ENCODE assay signal across 22 cellular contexts in genomic region chr1:53140451-53140850, GRCh38. TPM values are rescaled to one million over a fixed set of nuclear protein-coding genes. Genes with fewer than 3 reads are reported as not detected.
A peak's percentile ranks its signal among the peaks of the same experiment; 100 is the strongest.
DNase-seq lines count a peak whose midpoint lies in the region; ATAC-seq and TF ChIP-seq lines count a peak whose summit lies in the region.
"Had no signal": no experiment of that assay in that cellular context is flagged by ENCODE, and none has a peak within 500 bp of the region (broad histone marks: within the 10 kb centered on the region; RNA-seq: fewer than 3 reads in every experiment).

No MANE protein-coding gene starts in this region.

- no peaks in the 10 kb centered on the region for H3K27me3 ChIP-seq in hepatocyte
- H3K27me3 ChIP-seq in smooth muscle cell (ENCODE audit: low read depth) = no peaks in the 10 kb centered on the region

- H3F3A ChIP-seq in smooth muscle cell (ENCODE audit: low read depth) = peaks cover 11% of the 10 kb centered on the region

- H3K4me3 Mint-ChIP-seq in HFFc6 = no peak overlapping the region
- H3K4me3 Mint-ChIP-seq: B cell; central memory CD8-positive, alpha-beta T cell; effector memory CD8-positive, alpha-beta T cell; T-helper 1 cell treated with Interleukin-12 subunit alpha and Interleukin-12 subunit beta and Interleukin-4 antibody, amounts not matched to agents 30 μg/mL and 1 μg/mL, for 36 hours had no signal

- H3K27ac Mint-ChIP-seq in HFFc6 = peak overlapping the region; percentile 39
- H3K27ac Mint-ChIP-seq: B cell; T-helper 1 cell treated with Interleukin-12 subunit alpha and Interleukin-12 subunit beta and Interleukin-4 antibody, amounts not matched to agents 30 μg/mL and 1 μg/mL, for 36 hours had no signal

- H3K4me2 ChIP-seq in hepatocyte = no peak overlapping the region
- peak overlapping the region; percentile 6 for H3K4me2 ChIP-seq in smooth muscle cell

- H3K9me3 ChIP-seq in hepatocyte (ENCODE audit: low read depth) = peaks cover 6% of the 10 kb centered on the region
- no peaks in the 10 kb centered on the region for H3K9me3 ChIP-seq in smooth muscle cell (replicated peaks; ENCODE audit: low read depth)

- H3K4me1 ChIP-seq in hepatocyte (ENCODE audit: insufficient read depth) (peaks cover 10% of the 10 kb centered on the region), smooth muscle cell (ENCODE audit: low read depth) (peaks cover 11% of the 10 kb centered on the region)

- no peak overlapping the region for H3K9ac ChIP-seq in smooth muscle cell (ENCODE audit: low read depth)

- ATAC-seq in HG03432 (IDR thresholded peaks at IDR 0.05; ENCODE audit: unreplicated experiment) = no peak
- no peak for ATAC-seq in HG03442 (IDR thresholded peaks at IDR 0.05; ENCODE audit: unreplicated experiment)
- ATAC-seq: effector memory CD8-positive, alpha-beta T cell had no signal

- DNase-seq in HFFc6 (no peak), hepatocyte (ENCODE audit: low spot score) (no peak), smooth muscle cell (lab: John Stamatoyannopoulos, UW; ENCODE audit: unreplicated experiment) (no peak), NAMALWA (ENCODE audit: low spot score) (no peak), NCI-H1694 treated with DMSO at 0.1 percent for 48 hours (lab: John Stamatoyannopoulos, UW) (no peak)
- DNase-seq: activated gamma-delta T cell treated with Interleukin-2 at 50 U/mL for 16 hours; effector memory CD8-positive, alpha-beta T cell; KG1; MV-4-11; NCI-H2029 treated with DMSO at 0.1 percent for 48 hours; NCI-H510A; SHP77 treated with DMSO at 0.1 percent for 48 hours had no signal

- H3K36me3 ChIP-seq in hepatocyte (replicated peaks; ENCODE audit: insufficient read depth, low read depth) = no peaks in the 10 kb centered on the region
- no peaks in the 10 kb centered on the region for H3K36me3 ChIP-seq in smooth muscle cell (ENCODE audit: low read depth)

- WGBS in hepatocyte (ENCODE audit: low lambda C conversion rate, missing lambda C conversion rate) = 82% methylated on average over 3 of the region's 3 CpGs
- 92% methylated on average over 3 of the region's 3 CpGs for WGBS in smooth muscle cell (ENCODE audit: low lambda C conversion rate)

- H3K9me3 Mint-ChIP-seq in HFFc6 = peaks cover 15% of the 10 kb centered on the region

- H2AFZ ChIP-seq in hepatocyte (no peak overlapping the region), smooth muscle cell (ENCODE audit: low read depth) (no peak overlapping the region)

- H3K4me3 ChIP-seq in hepatocyte = no peak overlapping the region
- no peak overlapping the region for H3K4me3 ChIP-seq in smooth muscle cell

- H4K20me1 ChIP-seq in hepatocyte (ENCODE audit: insufficient read depth, poor library complexity, severe bottlenecking) = no peaks in the 10 kb centered on the region
- H4K20me1 ChIP-seq in smooth muscle cell (ENCODE audit: low read depth) = no peaks in the 10 kb centered on the region

- TF ChIP-seq CTCF in HFFc6 (IDR thresholded peaks at IDR 0.05) = no peak
- no peak for TF ChIP-seq CTCF in hepatocyte (IDR thresholded peaks at IDR 0.05; ENCODE audit: poor library complexity)
- no peak for TF ChIP-seq CTCF in smooth muscle cell (IDR thresholded peaks at IDR 0.05; ENCODE audit: borderline replicate concordance, insufficient read depth, poor library complexity, severe bottlenecking)

- H3K79me2 ChIP-seq in hepatocyte (no peaks in the 10 kb centered on the region), smooth muscle cell (ENCODE audit: low read depth) (no peaks in the 10 kb centered on the region)

- H3K9me2 ChIP-seq in hepatocyte (replicated peaks; ENCODE audit: insufficient read depth) = no peaks in the 10 kb centered on the region

- peak overlapping the region; percentile 11 for H3K27ac ChIP-seq in angular gyrus (ENCODE audit: low read depth, low read length)
- peak overlapping the region; percentile 32 for H3K27ac ChIP-seq in hepatocyte
- H3K27ac ChIP-seq in smooth muscle cell (ENCODE audit: low read depth) = no peak overlapping the region

- peaks cover 11% of the 10 kb centered on the region for H3K36me3 Mint-ChIP-seq in HFFc6 (ENCODE audit: low read depth)

- peaks cover 29% of the 10 kb centered on the region for H3K4me1 Mint-ChIP-seq in HFFc6 (ENCODE audit: low read depth)
- H3K4me1 Mint-ChIP-seq: B cell had no signal

- no peaks in the 10 kb centered on the region; the same call in none of the 2 replicates for H3K27me3 Mint-ChIP-seq in HFFc6 (ENCODE audit: insufficient read depth)
- H3K27me3 Mint-ChIP-seq: central memory CD8-positive, alpha-beta T cell; effector memory CD8-positive, alpha-beta T cell had no signal

RNA-seq across cellular contexts. Expression of gene SLC1A7, which starts 2.0 kb away (rescaled TPM):
- total RNA-seq in HFFc6 (2021; fragmentation: NEBNext Ultra II Directional; extraction: Animal tissue kit (Norgen Biotek cat#: 25700)) = under 1 TPM in 1 of 6 experiments, not detected in 5; 0.09 TPM
- not detected in 2 replicates for total RNA-seq in hepatocyte
- 0.46 TPM in 1 of 2 replicates, not detected in the other for polyA plus RNA-seq in hepatocyte
- total RNA-seq in smooth muscle cell = not detected in 2 replicates
- polyA plus RNA-seq in smooth muscle cell = 0.05 and 0.53 TPM in 2 replicates
- total RNA-seq: B cell, Daoy, renal cortical epithelial cell had no signal
- polyA plus RNA-seq: keratinocyte, neural cell had no signal

RNA-seq across cellular contexts. Expression of gene CPT2, which starts 56.2 kb away (rescaled TPM):
- 10 to 100 TPM; 12.0 to 14.4 (median 12.7) TPM for total RNA-seq in HFFc6 (2021; fragmentation: NEBNext Ultra II Directional; extraction: Animal tissue kit (Norgen Biotek cat#: 25700))
- total RNA-seq in hepatocyte = 25.0 and 29.3 TPM in 2 replicates
- polyA plus RNA-seq in hepatocyte = 22.8 and 29.1 TPM in 2 replicates
- total RNA-seq in smooth muscle cell = 13.1 and 15.7 TPM in 2 replicates
- 13.3 and 18.1 TPM in 2 replicates for polyA plus RNA-seq in smooth muscle cell
